In the genomic region with DNA sequence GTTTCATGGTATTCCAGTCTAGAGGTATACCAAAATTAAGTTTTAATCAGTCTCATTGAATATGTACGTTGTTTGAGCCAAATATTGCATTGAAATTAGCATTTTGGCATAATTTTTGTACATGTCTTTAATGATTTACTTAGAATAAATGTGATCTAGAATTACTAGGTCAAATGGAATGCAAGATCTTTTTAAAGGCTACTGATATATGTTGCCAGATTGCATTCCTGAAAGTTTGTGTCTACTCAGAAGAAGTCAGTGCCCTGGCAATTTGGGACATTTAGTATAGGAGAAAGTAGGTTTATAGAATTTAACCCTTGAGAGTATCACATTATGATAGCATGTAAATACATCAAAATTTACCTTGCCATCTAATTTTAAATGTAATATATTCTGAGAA, we compare ENCODE assay signal across 11 cellular contexts. TPM values are rescaled to one million over a fixed set of nuclear protein-coding genes. Genes with fewer than 3 reads are reported as not detected.
A peak's percentile ranks its signal among the peaks of the same experiment; 100 is the strongest.
DNase-seq lines count a peak whose midpoint lies in the region; TF ChIP-seq lines count a peak whose summit lies in the region.
"Had no signal": no experiment of that assay in that cellular context is flagged by ENCODE, and none has a peak within 500 bp of the region (broad histone marks: within the 10 kb centered on the region; RNA-seq: fewer than 3 reads in every experiment).

No MANE protein-coding gene starts in this region.

- peaks cover 0 to 61% (median 9%) of the 10 kb centered on the region in 4 donors for H3K36me3 ChIP-seq in sigmoid colon

- H3K36me3 Mint-ChIP-seq in nephron (ENCODE audit: low read depth) = peaks cover 69% of the 10 kb centered on the region
- H3K36me3 Mint-ChIP-seq in activated T-helper 1 cell treated with anti-CD3 and anti-CD28 coated beads, Interleukin-12 subunit alpha, Interleukin-12 subunit beta, Interleukin-2, Interleukin-4 antibody, amounts not matched to agents 30 ng/mL and 10 ng/mL and 1 ng/mL, durations not matched to agents 14 hours and 24 hours and 36 hours (ENCODE audit: low read depth) = peaks cover 32% of the 10 kb centered on the region

- no peaks in the 10 kb centered on the region for H3K9me3 ChIP-seq in sigmoid colon
- H3K9me3 ChIP-seq: HAP-1 had no signal

- peak; percentile 72 for DNase-seq in AG10803 (ENCODE audit: low read depth)
- DNase-seq in NCI-H226 = peak; percentile 37
- DNase-seq in epithelial cell of esophagus (ENCODE audit: low read depth) = peak; percentile 53
- no peak for DNase-seq in NCI-H2107 (lab: John Stamatoyannopoulos, UW)
- no peak for DNase-seq in activated T-helper 1 cell treated with anti-CD3 and anti-CD28 coated beads, Interleukin-12 subunit alpha, Interleukin-12 subunit beta, Interleukin-2, Interleukin-4 antibody, amounts not matched to agents 30 ng/mL and 10 ng/mL and 1 ng/mL, durations not matched to agents 14 hours and 24 hours and 36 hours (ENCODE audit: low spot score)
- DNase-seq in NAMALWA (ENCODE audit: low spot score) = no peak
- no peak for DNase-seq in sigmoid colon
- DNase-seq: stimulated activated CD4-positive, alpha-beta T cell treated with anti-CD3 and anti-CD28 coated beads, Interleukin-15, amount 100 ng/mL, for 24 hours had no signal

- no peaks in the 10 kb centered on the region for H3K27me3 Mint-ChIP-seq in nephron (ENCODE audit: low read depth)
- H3K27me3 Mint-ChIP-seq in activated T-helper 1 cell treated with anti-CD3 and anti-CD28 coated beads, Interleukin-12 subunit alpha, Interleukin-12 subunit beta, Interleukin-2, Interleukin-4 antibody, amounts not matched to agents 30 ng/mL and 10 ng/mL and 1 ng/mL, durations not matched to agents 14 hours and 24 hours and 36 hours (ENCODE audit: insufficient read depth) = no peaks in the 10 kb centered on the region
- H3K27me3 Mint-ChIP-seq: brain had no signal

- 78 to 86% methylated on average over 1 of the region's 1 CpG for WGBS in sigmoid colon, 2 donors

- no peak for TF ChIP-seq EP300 in sigmoid colon (IDR thresholded peaks at IDR 0.05)

- TF ChIP-seq POLR2A in sigmoid colon (IDR thresholded peaks at IDR 0.05) = no peak

- no peaks in the 10 kb centered on the region for H3K27me3 ChIP-seq in sigmoid colon

- TF ChIP-seq CTCF in AG10803 (conservative IDR thresholded peaks at IDR 0.05; ENCODE audit: low read length) = no peak
- TF ChIP-seq CTCF in epithelial cell of esophagus (IDR thresholded peaks at IDR 0.05; ENCODE audit: insufficient read depth, low read depth, low read length, missing control alignments) = no peak
- no peak for TF ChIP-seq CTCF in nephron (IDR thresholded peaks at IDR 0.05; ENCODE audit: unreplicated experiment in 3 of 3)
- TF ChIP-seq CTCF in sigmoid colon (IDR thresholded peaks at IDR 0.05) = no peak

- no peak overlapping the region for H3K4me3 Mint-ChIP-seq in nephron
- no peak overlapping the region for H3K4me3 Mint-ChIP-seq in activated T-helper 1 cell treated with anti-CD3 and anti-CD28 coated beads, Interleukin-12 subunit alpha, Interleukin-12 subunit beta, Interleukin-2, Interleukin-4 antibody, amounts not matched to agents 30 ng/mL and 10 ng/mL and 1 ng/mL, durations not matched to agents 14 hours and 24 hours and 36 hours
- H3K4me3 Mint-ChIP-seq: brain had no signal

- H3K4me3 ChIP-seq in AG10803 (ENCODE audit: low read length) = no peak overlapping the region
- no peak overlapping the region for H3K4me3 ChIP-seq in epithelial cell of esophagus (ENCODE audit: low read length)
- H3K4me3 ChIP-seq in sigmoid colon = no peak overlapping the region
- H3K4me3 ChIP-seq: HAP-1 had no signal

- peak overlapping the region in 2 of 4 donors; percentile 11 to 27 for H3K27ac ChIP-seq in sigmoid colon

- peak overlapping the region; percentile 37 to 46 (median 44) for H3K27ac Mint-ChIP-seq in nephron
- no peak overlapping the region for H3K27ac Mint-ChIP-seq in activated T-helper 1 cell treated with anti-CD3 and anti-CD28 coated beads, Interleukin-12 subunit alpha, Interleukin-12 subunit beta, Interleukin-2, Interleukin-4 antibody, amounts not matched to agents 30 ng/mL and 10 ng/mL and 1 ng/mL, durations not matched to agents 14 hours and 24 hours and 36 hours

- peaks cover 7% of the 10 kb centered on the region for H3K4me1 Mint-ChIP-seq in nephron
- H3K4me1 Mint-ChIP-seq in activated T-helper 1 cell treated with anti-CD3 and anti-CD28 coated beads, Interleukin-12 subunit alpha, Interleukin-12 subunit beta, Interleukin-2, Interleukin-4 antibody, amounts not matched to agents 30 ng/mL and 10 ng/mL and 1 ng/mL, durations not matched to agents 14 hours and 24 hours and 36 hours (ENCODE audit: low read depth) = peaks cover 41% of the 10 kb centered on the region

- intact Hi-C loops in activated T-helper 1 cell treated with anti-CD3 and anti-CD28 coated beads, Interleukin-12 subunit alpha, Interleukin-12 subunit beta, Interleukin-2, Interleukin-4 antibody, amounts not matched to agents 30 ng/mL and 10 ng/mL and 1 ng/mL, durations not matched to agents 14 hours and 24 hours and 36 hours (cut with micrococcal nuclease) = no loop called here
- intact Hi-C loops in sigmoid colon (cut with DNase I) = no loop called here

- no peaks in the 10 kb centered on the region for H3K9me3 Mint-ChIP-seq in nephron
- no peaks in the 10 kb centered on the region for H3K9me3 Mint-ChIP-seq in activated T-helper 1 cell treated with anti-CD3 and anti-CD28 coated beads, Interleukin-12 subunit alpha, Interleukin-12 subunit beta, Interleukin-2, Interleukin-4 antibody, amounts not matched to agents 30 ng/mL and 10 ng/mL and 1 ng/mL, durations not matched to agents 14 hours and 24 hours and 36 hours
- H3K9me3 Mint-ChIP-seq: brain had no signal

- H3K4me1 ChIP-seq in sigmoid colon = peaks cover 0 to 44% (median 33%) of the 10 kb centered on the region in 4 donors
- H3K4me1 ChIP-seq: HAP-1 had no signal

RNA-seq across cellular contexts. Expression of a gene that starts 32.4 kb away (rescaled TPM):
- 114 and 130 TPM in 2 replicates for total RNA-seq in activated T-helper 1 cell treated with anti-CD3 and anti-CD28 coated beads, Interleukin-12 subunit alpha, Interleukin-12 subunit beta, Interleukin-2, Interleukin-4 antibody, amounts not matched to agents 30 ng/mL and 10 ng/mL and 1 ng/mL, durations not matched to agents 14 hours and 24 hours and 36 hours
- 100 to 1,000 TPM in 3 of 4 donors, 10 to 100 TPM in 1; 84.7 to 109 (median 104) TPM for total RNA-seq in sigmoid colon
- 10 to 100 TPM; 20.6 to 38.7 (median 26.4) TPM for polyA plus RNA-seq in sigmoid colon

Comparison
In these comparisons a context has a peak if more than half of its experiments do, and no peak if none do; other contexts are left out.
1. DNase-seq: peak in AG10803 (single experiment), NCI-H226 (single experiment) and epithelial cell of esophagus (single experiment); none in NCI-H2107 (single experiment), activated T-helper 1 cell treated with anti-CD3 and anti-CD28 coated beads, Interleukin-12 subunit alpha, Interleukin-12 subunit beta, Interleukin-2, Interleukin-4 antibody, amounts not matched to agents 30 ng/mL and 10 ng/mL and 1 ng/mL, durations not matched to agents 14 hours and 24 hours and 36 hours (single experiment), NAMALWA (single experiment) and sigmoid colon (single experiment).